Comparison of ENCODE assay signal across 14 cellular contexts in genomic region chrX:39826813-39827543, GRCh38.
DNase-seq lines count a peak whose midpoint lies in the region; FAIRE-seq and TF ChIP-seq lines count a peak whose summit lies in the region.
"Had no signal": no experiment of that assay in that cellular context is flagged by ENCODE, and none has a peak within 500 bp of the region (broad histone marks: within the 10 kb centered on the region; RNA-seq: fewer than 3 reads in every experiment).

No MANE protein-coding gene starts in this region.

- WGBS in endodermal cell (ENCODE audit: insufficient coverage in 1 of 2, insufficient read length in 1 of 2), 2 experiments = 96 to 100% methylated on average over 4 to 12 of the region's 14 CpGs
- 68% methylated on average over 14 of the region's 14 CpGs for WGBS in hepatocyte (ENCODE audit: low lambda C conversion rate, missing lambda C conversion rate)
- WGBS in testis, 2 donors = 87 to 92% methylated on average over 3 to 13 of the region's 14 CpGs

- no peaks in the 10 kb centered on the region for H3K36me3 ChIP-seq in endodermal cell (ENCODE audit: control insufficient read depth, insufficient read depth, low read length)
- no peaks in the 10 kb centered on the region for H3K36me3 ChIP-seq in osteoblast (ENCODE audit: insufficient read depth, low read length)
- H3K36me3 ChIP-seq in hepatocyte (replicated peaks; ENCODE audit: insufficient read depth, low read depth) = no peaks in the 10 kb centered on the region
- H3K36me3 ChIP-seq in testis (ENCODE audit: low read depth, missing control alignments) = no peaks in the 10 kb centered on the region
- H3K36me3 ChIP-seq: MG63 had no signal

- H3K36me3 Mint-ChIP-seq in IgD-negative memory B cell (no peaks in the 10 kb centered on the region), endodermal cell (ENCODE audit: low read depth) (no peaks in the 10 kb centered on the region)
- H3K36me3 Mint-ChIP-seq: CD4-positive, alpha-beta memory T cell had no signal

- peak; percentile 77 for FAIRE-seq in GM12892 (lab: Jason Lieb, UNC)

- TF ChIP-seq CTCF in endodermal cell (conservative IDR thresholded peaks at IDR 0.05) (peak; percentile 15), osteoblast (IDR thresholded peaks at IDR 0.05; ENCODE audit: extremely low read depth, low read depth, low read length) (no peak), hepatocyte (IDR thresholded peaks at IDR 0.05; ENCODE audit: poor library complexity) (no peak), testis (IDR thresholded peaks at IDR 0.05) (no peak)

- peaks cover 3 to 11% (median 7%) of the 10 kb centered on the region in 3 donors for H3K9me3 Mint-ChIP-seq in IgD-negative memory B cell
- peaks cover 7% of the 10 kb centered on the region for H3K9me3 Mint-ChIP-seq in endodermal cell

- peak overlapping the region in 2 of 3 donors; percentile 35 to 93 for H3K27ac Mint-ChIP-seq in IgD-negative memory B cell
- no peak overlapping the region for H3K27ac Mint-ChIP-seq in endodermal cell
- H3K27ac Mint-ChIP-seq: B cell; CD4-positive, alpha-beta memory T cell had no signal

- peak overlapping the region in 1 of 4 donors; percentile 85 for H3K4me3 Mint-ChIP-seq in IgD-negative memory B cell
- H3K4me3 Mint-ChIP-seq in endodermal cell = no peak overlapping the region
- H3K4me3 Mint-ChIP-seq: CD4-positive, alpha-beta memory T cell had no signal

- no peak for DNase-seq in GM12892 (ENCODE audit: insufficient read length)
- DNase-seq in endodermal cell = no peak
- peak; percentile 57 for DNase-seq in osteoblast (ENCODE audit: insufficient read length, low spot score, missing footprints)
- no peak for DNase-seq in T-helper 2 cell
- DNase-seq in hepatocyte (ENCODE audit: low spot score) = no peak
- no peak for DNase-seq in testis
- DNase-seq: Calu3; CD4-positive, alpha-beta memory T cell; GOT3; MG63; NCI-H774; SW 1271 had no signal

- H3K27ac ChIP-seq in endodermal cell (ENCODE audit: low read depth, low read length) = no peak overlapping the region
- no peak overlapping the region for H3K27ac ChIP-seq in osteoblast (ENCODE audit: low read depth, low read length)
- no peak overlapping the region for H3K27ac ChIP-seq in hepatocyte
- H3K27ac ChIP-seq in testis = no peak overlapping the region

- intact Hi-C loops in testis (cut with DNase I; ENCODE audit: low total_unique reads) = no loop called here

- H3K9me3 ChIP-seq in endodermal cell (ENCODE audit: control insufficient read depth, low read length) (no peaks in the 10 kb centered on the region), osteoblast (ENCODE audit: low read depth, low read length) (no peaks in the 10 kb centered on the region), hepatocyte (ENCODE audit: low read depth) (no peaks in the 10 kb centered on the region), testis (no peaks in the 10 kb centered on the region)
- H3K9me3 ChIP-seq: MG63 had no signal

- peaks cover 5 to 12% (median 6%) of the 10 kb centered on the region in 3 donors for H3K4me1 Mint-ChIP-seq in IgD-negative memory B cell
- H3K4me1 Mint-ChIP-seq in endodermal cell = peaks cover 26% of the 10 kb centered on the region

- H3K9me2 ChIP-seq in hepatocyte (replicated peaks; ENCODE audit: insufficient read depth) = no peaks in the 10 kb centered on the region

- H3K4me2 ChIP-seq in osteoblast (ENCODE audit: insufficient read depth, low read length) (no peak overlapping the region), hepatocyte (no peak overlapping the region)

- H3K27me3 Mint-ChIP-seq in IgD-negative memory B cell = peaks cover 53% of the 10 kb centered on the region
- peaks cover 64% of the 10 kb centered on the region for H3K27me3 Mint-ChIP-seq in endodermal cell (ENCODE audit: insufficient read depth)
- H3K27me3 Mint-ChIP-seq: CD4-positive, alpha-beta memory T cell had no signal

- H3K9ac ChIP-seq in endodermal cell (ENCODE audit: extremely low read depth, low read length, poor library complexity, severe bottlenecking) = no peak overlapping the region

- H3K27me3 ChIP-seq in endodermal cell (ENCODE audit: control insufficient read depth, insufficient read depth, low read length, poor library complexity, severe bottlenecking) (peaks cover 4% of the 10 kb centered on the region), osteoblast (ENCODE audit: insufficient read depth, low read length) (peaks cover 13% of the 10 kb centered on the region), hepatocyte (peaks cover 2% of the 10 kb centered on the region), testis (no peaks in the 10 kb centered on the region)
- H3K27me3 ChIP-seq: MG63 had no signal

- no peak for TF ChIP-seq POLR2A in GM12892 (IDR thresholded peaks at IDR 0.05; ENCODE audit: low read depth, low read length)
- no peak for TF ChIP-seq POLR2A in testis (IDR thresholded peaks at IDR 0.05)

- H4K20me1 ChIP-seq in osteoblast (ENCODE audit: insufficient read depth, low read length) (no peaks in the 10 kb centered on the region), hepatocyte (ENCODE audit: insufficient read depth, poor library complexity, severe bottlenecking) (no peaks in the 10 kb centered on the region)

- H3K4me1 ChIP-seq in endodermal cell (ENCODE audit: control insufficient read depth, insufficient read depth, low read length) (no peaks in the 10 kb centered on the region), osteoblast (ENCODE audit: insufficient read depth, low read length) (no peaks in the 10 kb centered on the region), hepatocyte (ENCODE audit: insufficient read depth) (peaks cover 7% of the 10 kb centered on the region), testis (no peaks in the 10 kb centered on the region)

- H3K79me2 ChIP-seq in osteoblast (ENCODE audit: insufficient read depth, low read length) (no peaks in the 10 kb centered on the region), hepatocyte (no peaks in the 10 kb centered on the region)

- H3K4me3 ChIP-seq in endodermal cell (ENCODE audit: low read length) = no peak overlapping the region
- H3K4me3 ChIP-seq in osteoblast (ENCODE audit: insufficient read depth, low read length) = no peak overlapping the region
- no peak overlapping the region for H3K4me3 ChIP-seq in hepatocyte
- no peak overlapping the region for H3K4me3 ChIP-seq in testis
- H3K4me3 ChIP-seq: MG63 had no signal

- H2AFZ ChIP-seq in osteoblast (ENCODE audit: low read length) (no peak overlapping the region), hepatocyte (no peak overlapping the region)
